Comparison of ENCODE assay signal across 1 cellular context in the genomic region with DNA sequence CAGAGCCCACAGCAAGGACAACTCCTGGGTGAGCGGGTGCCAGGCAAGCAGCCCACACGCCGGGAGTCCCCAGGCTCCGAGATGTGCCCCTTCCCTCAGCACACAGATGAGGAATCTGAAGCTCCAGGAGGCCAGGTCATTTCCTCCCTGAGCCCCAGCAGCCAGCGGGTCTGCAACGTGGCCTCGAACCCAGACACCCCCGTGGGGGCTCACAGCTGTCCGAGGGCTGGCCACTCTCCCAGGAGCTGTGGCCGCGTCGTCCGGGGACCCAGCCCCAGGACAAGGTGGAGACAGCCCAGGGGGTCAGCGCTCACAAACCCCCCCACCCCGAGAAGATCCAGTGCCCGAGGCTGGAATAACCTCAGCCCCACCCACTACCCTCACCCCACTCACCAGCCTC.
TF ChIP-seq lines count a peak whose summit lies in the region.

No MANE protein-coding gene starts in this region.

TF ChIP-seq in HepG2, 621 proteins besides CTCF, POLR2A, EP300 and RAD21:
- TF ChIP-seq HNRNPL (IDR thresholded peaks at IDR 0.05; ENCODE audit: low read depth, low read length) (peak; percentile 87; the same call in 1 of the 2 replicates), PCBP1 (IDR thresholded peaks at IDR 0.05; ENCODE audit: borderline replicate concordance, low read depth, low read length) (0 out of 2 replicates have a peak, but pooled peaks have one; percentile 31), ZNF451 (CRISPR knock-in tag; IDR thresholded peaks at IDR 0.05) (no peak)
